22 cellular contexts compared by ENCODE assay signal in the genomic region with DNA sequence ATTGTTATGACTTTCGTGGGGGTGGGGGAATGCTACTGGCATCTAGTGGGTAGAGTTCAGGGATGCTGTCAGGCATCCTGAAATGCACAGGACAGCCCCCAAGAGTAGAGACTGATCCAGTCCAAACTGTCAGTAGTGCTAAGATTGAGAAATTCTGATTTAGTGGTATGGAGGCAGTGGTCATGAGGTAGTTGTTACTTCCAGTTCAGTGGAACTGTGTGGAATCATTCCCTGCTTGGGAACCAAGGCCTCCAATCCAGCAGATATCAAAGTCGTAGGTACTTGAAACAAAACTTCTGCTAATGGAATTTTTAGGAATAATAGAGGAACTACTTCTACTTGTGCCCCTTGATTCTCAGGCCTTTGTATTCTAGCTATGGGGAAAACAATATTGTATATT.
"Had no signal": no experiment of that assay in that cellular context is flagged by ENCODE, and none has a peak within 500 bp of the region (broad histone marks: within the 10 kb centered on the region; RNA-seq: fewer than 3 reads in every experiment).

No MANE protein-coding gene starts in this region.

- H3K4me3 ChIP-seq: cardiac muscle cell, esophagus squamous epithelium, hepatocyte, lower lobe of right lung, thyroid gland had no signal

- H3K27ac ChIP-seq: cardiac muscle cell, esophagus squamous epithelium, hepatocyte, lower lobe of right lung, thyroid gland had no signal

- H3K36me3 Mint-ChIP-seq: natural killer cell treated with Interleukin-12 subunit alpha and Interleukin-12 subunit beta and Interleukin-15 and Interleukin-18, amount 100 ng/mL, for 72 hours had no signal

- DNase-seq: activated CD4-positive, alpha-beta T cell treated with anti-CD3 and anti-CD28 coated beads, Interleukin-2, amount 10 ng/mL, durations not matched to agents 24 days and 14 days; activated CD4-positive, CD25-positive, alpha-beta regulatory T cell; activated CD8-positive, alpha-beta T cell treated with anti-CD3 and anti-CD28 coated beads for 36 hours; activated naive CD4-positive, alpha-beta T cell treated with Interleukin-2 at 50 U/mL for 16 hours; activated naive CD8-positive, alpha-beta T cell treated with anti-CD3 and anti-CD28 coated beads, Interleukin-2, amount 50 U/mL, for 24 hours; activated T-cell treated with anti-CD3 and anti-CD28 coated beads, Interleukin-2, amount 50 U/mL, for 1 hour; anterior cingulate cortex; dermis blood vessel endothelial cell; effector memory CD4-positive, alpha-beta T cell; esophagus squamous epithelium; lower lobe of right lung; nucleus accumbens; stimulated activated CD4-positive, alpha-beta T cell treated with anti-CD3 and anti-CD28 coated beads, Interleukin-12 subunit alpha, Interleukin-12 subunit beta, amount 100 ng/mL, for 4 hours; stimulated activated CD4-positive, alpha-beta T cell treated with anti-CD3 and anti-CD28 coated beads, Interleukin-1b, Interleukin-23, amount 100 ng/mL, for 48 hours; stimulated activated naive CD4-positive, alpha-beta T cell treated with Interleukin-2 at 50 U/mL for 16 hours; T-cell; T-helper 9 cell; thyroid gland had no signal

- H3K36me3 ChIP-seq: cardiac muscle cell, esophagus squamous epithelium, lower lobe of right lung, thyroid gland had no signal

- H3K4me3 Mint-ChIP-seq: activated CD4-positive, alpha-beta T cell treated with anti-CD3 and anti-CD28 coated beads, Interleukin-2, amount 10 ng/mL, durations not matched to agents 24 days and 14 days; activated CD8-positive, alpha-beta T cell treated with anti-CD3 and anti-CD28 coated beads for 36 hours; activated naive CD8-positive, alpha-beta T cell treated with anti-CD3 and anti-CD28 coated beads, Interleukin-2, amount 50 U/mL, for 24 hours; natural killer cell treated with Interleukin-12 subunit alpha and Interleukin-12 subunit beta and Interleukin-15 and Interleukin-18, amount 100 ng/mL, for 72 hours; T-cell had no signal

- H2AFZ ChIP-seq: hepatocyte had no signal

- ATAC-seq: activated CD8-positive, alpha-beta T cell treated with anti-CD3 and anti-CD28 coated beads for 36 hours; activated naive CD8-positive, alpha-beta T cell treated with anti-CD3 and anti-CD28 coated beads, Interleukin-2, amount 50 U/mL, for 24 hours; lower lobe of right lung; natural killer cell treated with Interleukin-12 subunit alpha and Interleukin-12 subunit beta and Interleukin-15 and Interleukin-18, amount 100 ng/mL, for 72 hours; T-cell had no signal

- H3K4me1 ChIP-seq: esophagus squamous epithelium, lower lobe of right lung had no signal

- H3K27me3 ChIP-seq: cardiac muscle cell, esophagus squamous epithelium, hepatocyte, thyroid gland had no signal

- H3K27ac Mint-ChIP-seq: activated CD4-positive, alpha-beta T cell treated with anti-CD3 and anti-CD28 coated beads, Interleukin-2, amount 10 ng/mL, durations not matched to agents 24 days and 14 days; activated CD8-positive, alpha-beta T cell treated with anti-CD3 and anti-CD28 coated beads for 36 hours; activated naive CD8-positive, alpha-beta T cell treated with anti-CD3 and anti-CD28 coated beads, Interleukin-2, amount 50 U/mL, for 24 hours; activated T-helper 2 cell treated with anti-CD3 and anti-CD28 coated beads, Interferon-gamma antibody, Interleukin-2, Interleukin-4, amounts not matched to agents 10 μg/mL and 5 μg/mL and 100 μg/mL, durations not matched to agents 14 hours and 24 hours and 36 hours; natural killer cell treated with Interleukin-12 subunit alpha and Interleukin-12 subunit beta and Interleukin-15 and Interleukin-18, amount 100 ng/mL, for 72 hours; T-cell had no signal

- H3K4me2 ChIP-seq: hepatocyte had no signal

- H3K27me3 Mint-ChIP-seq: activated CD4-positive, alpha-beta T cell treated with anti-CD3 and anti-CD28 coated beads, Interleukin-2, amount 10 ng/mL, durations not matched to agents 24 days and 14 days; activated CD8-positive, alpha-beta T cell treated with anti-CD3 and anti-CD28 coated beads for 36 hours; activated naive CD8-positive, alpha-beta T cell treated with anti-CD3 and anti-CD28 coated beads, Interleukin-2, amount 50 U/mL, for 24 hours; natural killer cell treated with Interleukin-12 subunit alpha and Interleukin-12 subunit beta and Interleukin-15 and Interleukin-18, amount 100 ng/mL, for 72 hours; T-cell had no signal

- H3K9me3 Mint-ChIP-seq: activated CD4-positive, alpha-beta T cell treated with anti-CD3 and anti-CD28 coated beads, Interleukin-2, amount 10 ng/mL, durations not matched to agents 24 days and 14 days; activated CD8-positive, alpha-beta T cell treated with anti-CD3 and anti-CD28 coated beads for 36 hours; activated naive CD8-positive, alpha-beta T cell treated with anti-CD3 and anti-CD28 coated beads, Interleukin-2, amount 50 U/mL, for 24 hours; activated T-helper 2 cell treated with anti-CD3 and anti-CD28 coated beads, Interferon-gamma antibody, Interleukin-2, Interleukin-4, amounts not matched to agents 10 μg/mL and 5 μg/mL and 100 μg/mL, durations not matched to agents 14 hours and 24 hours and 36 hours; natural killer cell treated with Interleukin-12 subunit alpha and Interleukin-12 subunit beta and Interleukin-15 and Interleukin-18, amount 100 ng/mL, for 72 hours; T-cell had no signal

- H3K9me3 ChIP-seq: esophagus squamous epithelium, lower lobe of right lung, thyroid gland had no signal
